Comparison of ENCODE assay signal across 24 cellular contexts in the genomic region with DNA sequence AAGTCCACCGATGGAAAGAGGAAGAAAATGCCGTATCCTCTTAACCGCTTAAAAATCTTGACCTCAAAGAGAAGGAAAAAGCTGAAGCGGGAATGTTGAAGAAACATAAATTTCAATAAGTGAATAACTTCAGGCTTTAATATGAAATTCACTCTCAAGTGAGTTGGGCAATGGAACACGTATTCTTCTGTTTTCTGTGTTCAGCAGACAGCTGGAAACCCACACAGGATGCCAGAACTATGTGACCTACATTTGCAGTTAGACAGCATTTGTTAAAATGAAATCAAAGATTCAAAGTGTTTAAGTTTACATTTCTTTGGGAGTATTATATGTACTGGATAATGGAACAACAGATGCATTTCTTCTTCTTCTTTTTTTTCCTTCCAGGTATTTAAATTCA.
DNase-seq lines count a peak whose midpoint lies in the region; ATAC-seq, FAIRE-seq and TF ChIP-seq lines count a peak whose summit lies in the region.
"Had no signal": no experiment of that assay in that cellular context is flagged by ENCODE, and none has a peak within 500 bp of the region (broad histone marks: within the 10 kb centered on the region; RNA-seq: fewer than 3 reads in every experiment).

No MANE protein-coding gene starts in this region.

- H3K36me3 ChIP-seq in pancreas, result no peaks in the 10 kb centered on the region
- H3K36me3 ChIP-seq: ascending aorta, colonic mucosa, SJSA1, upper lobe of left lung had no signal

- H3K4me1 ChIP-seq in pancreas, result peaks cover 15 to 35% (median 23%) of the 10 kb centered on the region in 3 donors
- H3K4me1 ChIP-seq: ascending aorta, SJSA1 had no signal

- H3K27me3 ChIP-seq in pancreas, result no peaks in the 10 kb centered on the region
- H3K27me3 ChIP-seq: ascending aorta, colonic mucosa, SJSA1, upper lobe of left lung had no signal

- CTCF ChIA-PET in RWPE1 (lab: Yijun Ruan, JAX), result interaction anchor here (0.7 kb wide), 1 partner anchor 177 kb away, joined by 3 read pairs; no protein-coding TSS in a partner anchor

- POLR2A ChIA-PET in RWPE1 (lab: Yijun Ruan, JAX; ENCODE audit: low non-redundant PET), result no interaction called here

- H3K9me3 ChIP-seq in pancreas, result no peaks in the 10 kb centered on the region
- H3K9me3 ChIP-seq: ascending aorta, colonic mucosa, SJSA1, upper lobe of left lung had no signal

- WGBS in pancreas, 2 donors, result 54 to 56% methylated on average over 5 of the region's 5 CpGs

- no peak overlapping the region for H3K4me3 ChIP-seq in pancreas
- H3K4me3 ChIP-seq: ascending aorta, colonic mucosa, SJSA1, upper lobe of left lung had no signal

- intact Hi-C loops in left ventricle myocardium superior (cut with micrococcal nuclease) (loop anchor here (10.0 kb wide), 1 partner anchor 249 kb away; no protein-coding TSS in a partner anchor), pancreas (cut with DNase I) (no loop called here)

- H3K27ac ChIP-seq in pancreas (no peak overlapping the region), RWPE1 (no peak overlapping the region)
- H3K27ac ChIP-seq: ascending aorta, colonic mucosa, SJSA1 had no signal

- FAIRE-seq in pancreas (lab: Jason Lieb, UNC), result peak; percentile 61
- FAIRE-seq: A204.1, endometrium, G401.6 had no signal

- ATAC-seq in left ventricle myocardium superior (peak; percentile 77), pancreas (no peak), HG02840 (IDR thresholded peaks at IDR 0.05; ENCODE audit: low FRiP score, unreplicated experiment) (no peak)
- ATAC-seq: activated T-cell treated with anti-CD3 and anti-CD28 coated beads, Interleukin-2, amount 50 U/mL, for 4 hours; stimulated activated naive CD8-positive, alpha-beta T cell treated with anti-CD3 and anti-CD28 coated beads, Interleukin-15, Interleukin-2, amounts not matched to agents 100 U/mL and 50 U/mL, for 24 hours had no signal

- DNase-seq in AG20443 (ENCODE audit: low spot score) (peak; percentile 17), cerebellar cortex (ENCODE audit: low spot score) (peak; percentile 61), left ventricle myocardium superior (no peak), pancreas (no peak), RWPE1 (ENCODE audit: low spot score) (no peak)
- DNase-seq in activated CD4-positive, CD25-positive, alpha-beta regulatory T cell treated with anti-CD3 and anti-CD28 coated beads, Interleukin-2, amount 50 U/mL, for 72 hours, result no peak
- DNase-seq in activated naive CD4-positive, alpha-beta T cell treated with anti-CD3 and anti-CD28 coated beads, Interleukin-2, amount 50 U/mL, for 16 hours, result no peak
- DNase-seq: activated naive CD4-positive, alpha-beta T cell treated with anti-CD3 and anti-CD28 coated beads for 36 hours; activated T-cell treated with anti-CD3 and anti-CD28 coated beads, Interleukin-2, amount 50 U/mL, for 4 hours; colonic mucosa; foreskin melanocyte; H7; NCI-H1417 treated with DMSO at 0.1 percent for 48 hours; NCI-H2171; NCI-H526 treated with DMSO at 0.1 percent for 48 hours; stimulated activated naive CD8-positive, alpha-beta T cell treated with anti-CD3 and anti-CD28 coated beads, Interleukin-15, Interleukin-2, amounts not matched to agents 100 U/mL and 50 U/mL, for 24 hours; T-helper 2 cell; upper lobe of left lung had no signal

- TF ChIP-seq CTCF in pancreas (IDR thresholded peaks at IDR 0.05) (no peak), RWPE1 (conservative IDR thresholded peaks at IDR 0.05; ENCODE audit: low read depth) (no peak)

Comparison
In these comparisons a context has a peak if more than half of its experiments do, and no peak if none do; other contexts are left out.
1. DNase-seq: peak in AG20443 (single experiment) and cerebellar cortex (single experiment); none in left ventricle myocardium superior (single experiment), pancreas (0 of 6), activated CD4-positive, CD25-positive, alpha-beta regulatory T cell treated with anti-CD3 and anti-CD28 coated beads, Interleukin-2, amount 50 U/mL, for 72 hours (single experiment), activated naive CD4-positive, alpha-beta T cell treated with anti-CD3 and anti-CD28 coated beads, Interleukin-2, amount 50 U/mL, for 16 hours (single experiment) and RWPE1 (single experiment).